ENCODE assay signal across 1 cellular context in the genomic region with DNA sequence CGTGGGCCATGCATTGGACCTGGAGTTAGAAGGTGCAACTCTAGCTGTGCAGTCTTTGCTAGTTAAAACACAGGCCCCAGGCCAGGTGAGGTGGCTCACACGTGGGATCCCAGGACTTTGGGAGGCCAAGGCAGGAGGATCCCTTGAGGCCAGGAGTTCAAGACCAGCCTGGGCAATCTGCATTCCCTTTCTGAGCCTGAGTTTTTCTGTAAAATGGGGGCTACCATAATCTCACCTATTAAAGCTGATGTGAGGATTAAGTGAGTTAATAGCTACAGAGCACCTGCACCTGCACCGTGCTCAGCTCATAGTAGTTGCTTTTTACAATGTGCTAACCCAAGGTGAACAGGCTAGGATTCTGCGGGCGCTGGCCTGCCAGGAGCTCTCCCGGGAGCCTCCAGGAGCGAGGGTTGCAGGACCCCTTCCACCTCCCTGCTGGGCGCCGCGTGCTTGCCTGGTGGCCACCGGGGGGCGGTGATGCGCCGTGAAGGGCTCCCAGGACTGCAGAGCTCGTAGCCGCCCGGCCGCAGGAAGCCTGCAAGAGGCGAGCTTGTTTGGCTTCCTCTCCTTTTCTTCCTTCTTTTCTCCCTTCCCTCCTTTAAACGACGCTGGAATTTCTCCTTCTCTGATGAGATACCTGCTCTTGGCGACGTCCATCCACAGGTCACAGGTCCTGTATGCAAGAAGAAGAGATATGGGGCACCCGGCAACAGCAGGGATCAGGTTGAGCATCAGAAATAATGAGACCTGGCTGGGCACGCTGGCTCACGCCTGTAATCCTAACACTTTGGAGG.
TF ChIP-seq lines count a peak whose summit lies in the region.

No MANE protein-coding gene starts in this region.

TF ChIP-seq in HEK293, 187 proteins besides CTCF, POLR2A, EP300 and RAD21 (continued from another document and continues in another):
- TF ChIP-seq, protein P1, sequence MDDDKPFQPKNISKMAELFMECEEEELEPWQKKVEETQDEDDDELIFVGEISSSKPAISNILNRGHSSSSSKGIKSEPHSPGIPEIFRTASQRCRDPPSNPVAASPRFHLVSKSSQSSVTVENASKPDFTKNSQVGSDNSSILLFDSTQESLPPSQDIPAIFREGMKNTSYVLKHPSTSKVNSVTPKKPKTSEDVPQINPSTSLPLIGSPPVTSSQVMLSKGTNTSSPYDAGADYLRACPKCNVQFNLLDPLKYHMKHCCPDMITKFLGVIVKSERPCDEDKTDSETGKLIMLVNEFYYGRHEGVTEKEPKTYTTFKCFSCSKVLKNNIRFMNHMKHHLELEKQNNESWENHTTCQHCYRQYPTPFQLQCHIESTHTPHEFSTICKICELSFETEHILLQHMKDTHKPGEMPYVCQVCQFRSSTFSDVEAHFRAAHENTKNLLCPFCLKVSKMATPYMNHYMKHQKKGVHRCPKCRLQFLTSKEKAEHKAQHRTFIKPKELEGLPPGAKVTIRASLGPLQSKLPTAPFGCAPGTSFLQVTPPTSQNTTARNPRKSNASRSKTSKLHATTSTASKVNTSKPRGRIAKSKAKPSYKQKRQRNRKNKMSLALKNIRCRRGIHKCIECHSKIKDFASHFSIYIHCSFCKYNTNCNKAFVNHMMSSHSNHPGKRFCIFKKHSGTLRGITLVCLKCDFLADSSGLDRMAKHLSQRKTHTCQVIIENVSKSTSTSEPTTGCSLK (tag by site-specific recombination; IDR thresholded peaks at IDR 0.05), result no peak
- TF ChIP-seq ZNF202 (tag by site-specific recombination; IDR thresholded peaks at IDR 0.05; ENCODE audit: borderline replicate concordance), result no peak
- TF ChIP-seq ZNF514 (tag by site-specific recombination; IDR thresholded peaks at IDR 0.05), result no peak
- no peak for TF ChIP-seq MZF1 (tag by site-specific recombination; IDR thresholded peaks at IDR 0.05; ENCODE audit: borderline replicate concordance)
- no peak for TF ChIP-seq OSR2 (tag by site-specific recombination; IDR thresholded peaks at IDR 0.05)
- TF ChIP-seq ZNF658 (tag by site-specific recombination; IDR thresholded peaks at IDR 0.05), result no peak
- no peak for TF ChIP-seq SETDB1 (IDR thresholded peaks at IDR 0.05; ENCODE audit: insufficient read length, low read length)
- no peak for TF ChIP-seq YY1 (tag by site-specific recombination; IDR thresholded peaks at IDR 0.05)
- TF ChIP-seq, protein P2, sequence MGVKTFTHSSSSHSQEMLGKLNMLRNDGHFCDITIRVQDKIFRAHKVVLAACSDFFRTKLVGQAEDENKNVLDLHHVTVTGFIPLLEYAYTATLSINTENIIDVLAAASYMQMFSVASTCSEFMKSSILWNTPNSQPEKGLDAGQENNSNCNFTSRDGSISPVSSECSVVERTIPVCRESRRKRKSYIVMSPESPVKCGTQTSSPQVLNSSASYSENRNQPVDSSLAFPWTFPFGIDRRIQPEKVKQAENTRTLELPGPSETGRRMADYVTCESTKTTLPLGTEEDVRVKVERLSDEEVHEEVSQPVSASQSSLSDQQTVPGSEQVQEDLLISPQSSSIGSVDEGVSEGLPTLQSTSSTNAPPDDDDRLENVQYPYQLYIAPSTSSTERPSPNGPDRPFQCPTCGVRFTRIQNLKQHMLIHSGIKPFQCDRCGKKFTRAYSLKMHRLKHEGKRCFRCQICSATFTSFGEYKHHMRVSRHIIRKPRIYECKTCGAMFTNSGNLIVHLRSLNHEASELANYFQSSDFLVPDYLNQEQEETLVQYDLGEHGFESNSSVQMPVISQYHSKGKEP (tag by site-specific recombination; IDR thresholded peaks at IDR 0.05), result no peak
- TF ChIP-seq ZNF223 (tag by site-specific recombination; IDR thresholded peaks at IDR 0.05), result no peak
- TF ChIP-seq, protein P3, sequence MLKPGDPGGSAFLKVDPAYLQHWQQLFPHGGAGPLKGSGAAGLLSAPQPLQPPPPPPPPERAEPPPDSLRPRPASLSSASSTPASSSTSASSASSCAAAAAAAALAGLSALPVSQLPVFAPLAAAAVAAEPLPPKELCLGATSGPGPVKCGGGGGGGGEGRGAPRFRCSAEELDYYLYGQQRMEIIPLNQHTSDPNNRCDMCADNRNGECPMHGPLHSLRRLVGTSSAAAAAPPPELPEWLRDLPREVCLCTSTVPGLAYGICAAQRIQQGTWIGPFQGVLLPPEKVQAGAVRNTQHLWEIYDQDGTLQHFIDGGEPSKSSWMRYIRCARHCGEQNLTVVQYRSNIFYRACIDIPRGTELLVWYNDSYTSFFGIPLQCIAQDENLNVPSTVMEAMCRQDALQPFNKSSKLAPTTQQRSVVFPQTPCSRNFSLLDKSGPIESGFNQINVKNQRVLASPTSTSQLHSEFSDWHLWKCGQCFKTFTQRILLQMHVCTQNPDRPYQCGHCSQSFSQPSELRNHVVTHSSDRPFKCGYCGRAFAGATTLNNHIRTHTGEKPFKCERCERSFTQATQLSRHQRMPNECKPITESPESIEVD (tag by site-specific recombination; IDR thresholded peaks at IDR 0.05), result no peak
- no peak for TF ChIP-seq ZNF707 (tag by site-specific recombination; IDR thresholded peaks at IDR 0.05)
- no peak for TF ChIP-seq ZSCAN23 (tag by site-specific recombination; IDR thresholded peaks at IDR 0.05)
- no peak for TF ChIP-seq FEZF1 (tag by site-specific recombination; IDR thresholded peaks at IDR 0.05)
- TF ChIP-seq GLIS1 (tag by site-specific recombination; IDR thresholded peaks at IDR 0.05), result peak; percentile 46
- TF ChIP-seq, protein P4, sequence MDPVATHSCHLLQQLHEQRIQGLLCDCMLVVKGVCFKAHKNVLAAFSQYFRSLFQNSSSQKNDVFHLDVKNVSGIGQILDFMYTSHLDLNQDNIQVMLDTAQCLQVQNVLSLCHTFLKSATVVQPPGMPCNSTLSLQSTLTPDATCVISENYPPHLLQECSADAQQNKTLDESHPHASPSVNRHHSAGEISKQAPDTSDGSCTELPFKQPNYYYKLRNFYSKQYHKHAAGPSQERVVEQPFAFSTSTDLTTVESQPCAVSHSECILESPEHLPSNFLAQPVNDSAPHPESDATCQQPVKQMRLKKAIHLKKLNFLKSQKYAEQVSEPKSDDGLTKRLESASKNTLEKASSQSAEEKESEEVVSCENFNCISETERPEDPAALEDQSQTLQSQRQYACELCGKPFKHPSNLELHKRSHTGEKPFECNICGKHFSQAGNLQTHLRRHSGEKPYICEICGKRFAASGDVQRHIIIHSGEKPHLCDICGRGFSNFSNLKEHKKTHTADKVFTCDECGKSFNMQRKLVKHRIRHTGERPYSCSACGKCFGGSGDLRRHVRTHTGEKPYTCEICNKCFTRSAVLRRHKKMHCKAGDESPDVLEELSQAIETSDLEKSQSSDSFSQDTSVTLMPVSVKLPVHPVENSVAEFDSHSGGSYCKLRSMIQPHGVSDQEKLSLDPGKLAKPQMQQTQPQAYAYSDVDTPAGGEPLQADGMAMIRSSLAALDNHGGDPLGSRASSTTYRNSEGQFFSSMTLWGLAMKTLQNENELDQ (tag by site-specific recombination; IDR thresholded peaks at IDR 0.05; ENCODE audit: low read depth), result no peak
- TF ChIP-seq ZNF677 (tag by site-specific recombination; IDR thresholded peaks at IDR 0.05), result 0 out of 2 replicates have a peak, but pooled peaks have one; percentile 55
- no peak for TF ChIP-seq GLI4 (tag by site-specific recombination; IDR thresholded peaks at IDR 0.05)
- TF ChIP-seq, protein P5, sequence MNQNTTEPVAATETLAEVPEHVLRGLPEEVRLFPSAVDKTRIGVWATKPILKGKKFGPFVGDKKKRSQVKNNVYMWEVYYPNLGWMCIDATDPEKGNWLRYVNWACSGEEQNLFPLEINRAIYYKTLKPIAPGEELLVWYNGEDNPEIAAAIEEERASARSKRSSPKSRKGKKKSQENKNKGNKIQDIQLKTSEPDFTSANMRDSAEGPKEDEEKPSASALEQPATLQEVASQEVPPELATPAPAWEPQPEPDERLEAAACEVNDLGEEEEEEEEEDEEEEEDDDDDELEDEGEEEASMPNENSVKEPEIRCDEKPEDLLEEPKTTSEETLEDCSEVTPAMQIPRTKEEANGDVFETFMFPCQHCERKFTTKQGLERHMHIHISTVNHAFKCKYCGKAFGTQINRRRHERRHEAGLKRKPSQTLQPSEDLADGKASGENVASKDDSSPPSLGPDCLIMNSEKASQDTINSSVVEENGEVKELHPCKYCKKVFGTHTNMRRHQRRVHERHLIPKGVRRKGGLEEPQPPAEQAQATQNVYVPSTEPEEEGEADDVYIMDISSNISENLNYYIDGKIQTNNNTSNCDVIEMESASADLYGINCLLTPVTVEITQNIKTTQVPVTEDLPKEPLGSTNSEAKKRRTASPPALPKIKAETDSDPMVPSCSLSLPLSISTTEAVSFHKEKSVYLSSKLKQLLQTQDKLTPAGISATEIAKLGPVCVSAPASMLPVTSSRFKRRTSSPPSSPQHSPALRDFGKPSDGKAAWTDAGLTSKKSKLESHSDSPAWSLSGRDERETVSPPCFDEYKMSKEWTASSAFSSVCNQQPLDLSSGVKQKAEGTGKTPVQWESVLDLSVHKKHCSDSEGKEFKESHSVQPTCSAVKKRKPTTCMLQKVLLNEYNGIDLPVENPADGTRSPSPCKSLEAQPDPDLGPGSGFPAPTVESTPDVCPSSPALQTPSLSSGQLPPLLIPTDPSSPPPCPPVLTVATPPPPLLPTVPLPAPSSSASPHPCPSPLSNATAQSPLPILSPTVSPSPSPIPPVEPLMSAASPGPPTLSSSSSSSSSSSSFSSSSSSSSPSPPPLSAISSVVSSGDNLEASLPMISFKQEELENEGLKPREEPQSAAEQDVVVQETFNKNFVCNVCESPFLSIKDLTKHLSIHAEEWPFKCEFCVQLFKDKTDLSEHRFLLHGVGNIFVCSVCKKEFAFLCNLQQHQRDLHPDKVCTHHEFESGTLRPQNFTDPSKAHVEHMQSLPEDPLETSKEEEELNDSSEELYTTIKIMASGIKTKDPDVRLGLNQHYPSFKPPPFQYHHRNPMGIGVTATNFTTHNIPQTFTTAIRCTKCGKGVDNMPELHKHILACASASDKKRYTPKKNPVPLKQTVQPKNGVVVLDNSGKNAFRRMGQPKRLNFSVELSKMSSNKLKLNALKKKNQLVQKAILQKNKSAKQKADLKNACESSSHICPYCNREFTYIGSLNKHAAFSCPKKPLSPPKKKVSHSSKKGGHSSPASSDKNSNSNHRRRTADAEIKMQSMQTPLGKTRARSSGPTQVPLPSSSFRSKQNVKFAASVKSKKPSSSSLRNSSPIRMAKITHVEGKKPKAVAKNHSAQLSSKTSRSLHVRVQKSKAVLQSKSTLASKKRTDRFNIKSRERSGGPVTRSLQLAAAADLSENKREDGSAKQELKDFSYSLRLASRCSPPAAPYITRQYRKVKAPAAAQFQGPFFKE (tag by site-specific recombination; IDR thresholded peaks at IDR 0.05; ENCODE audit: borderline replicate concordance), result no peak
- 0 out of 2 replicates have a peak, but pooled peaks have one; percentile 7 for TF ChIP-seq ZBTB48 (tag by site-specific recombination; IDR thresholded peaks at IDR 0.05)
- no peak for TF ChIP-seq ZNF423 (tag by site-specific recombination; IDR thresholded peaks at IDR 0.05)
- TF ChIP-seq, protein P6, sequence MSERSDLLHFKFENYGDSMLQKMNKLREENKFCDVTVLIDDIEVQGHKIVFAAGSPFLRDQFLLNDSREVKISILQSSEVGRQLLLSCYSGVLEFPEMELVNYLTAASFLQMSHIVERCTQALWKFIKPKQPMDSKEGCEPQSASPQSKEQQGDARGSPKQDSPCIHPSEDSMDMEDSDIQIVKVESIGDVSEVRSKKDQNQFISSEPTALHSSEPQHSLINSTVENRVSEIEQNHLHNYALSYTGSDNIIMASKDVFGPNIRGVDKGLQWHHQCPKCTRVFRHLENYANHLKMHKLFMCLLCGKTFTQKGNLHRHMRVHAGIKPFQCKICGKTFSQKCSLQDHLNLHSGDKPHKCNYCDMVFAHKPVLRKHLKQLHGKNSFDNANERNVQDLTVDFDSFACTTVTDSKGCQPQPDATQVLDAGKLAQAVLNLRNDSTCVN (tag by site-specific recombination; optimal IDR thresholded peaks at IDR 0.05), result peak; percentile 26
- no peak for TF ChIP-seq ZNF140 (tag by site-specific recombination; IDR thresholded peaks at IDR 0.05)
- TF ChIP-seq ZBTB8A (tag by site-specific recombination; IDR thresholded peaks at IDR 0.05), result no peak; the same call in 1 of the 2 replicates
- TF ChIP-seq, protein P7, sequence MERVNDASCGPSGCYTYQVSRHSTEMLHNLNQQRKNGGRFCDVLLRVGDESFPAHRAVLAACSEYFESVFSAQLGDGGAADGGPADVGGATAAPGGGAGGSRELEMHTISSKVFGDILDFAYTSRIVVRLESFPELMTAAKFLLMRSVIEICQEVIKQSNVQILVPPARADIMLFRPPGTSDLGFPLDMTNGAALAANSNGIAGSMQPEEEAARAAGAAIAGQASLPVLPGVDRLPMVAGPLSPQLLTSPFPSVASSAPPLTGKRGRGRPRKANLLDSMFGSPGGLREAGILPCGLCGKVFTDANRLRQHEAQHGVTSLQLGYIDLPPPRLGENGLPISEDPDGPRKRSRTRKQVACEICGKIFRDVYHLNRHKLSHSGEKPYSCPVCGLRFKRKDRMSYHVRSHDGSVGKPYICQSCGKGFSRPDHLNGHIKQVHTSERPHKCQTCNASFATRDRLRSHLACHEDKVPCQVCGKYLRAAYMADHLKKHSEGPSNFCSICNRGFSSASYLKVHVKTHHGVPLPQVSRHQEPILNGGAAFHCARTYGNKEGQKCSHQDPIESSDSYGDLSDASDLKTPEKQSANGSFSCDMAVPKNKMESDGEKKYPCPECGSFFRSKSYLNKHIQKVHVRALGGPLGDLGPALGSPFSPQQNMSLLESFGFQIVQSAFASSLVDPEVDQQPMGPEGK (tag by site-specific recombination; IDR thresholded peaks at IDR 0.05), result no peak
- no peak for TF ChIP-seq ZNF626 (tag by site-specific recombination; IDR thresholded peaks at IDR 0.05)
- no peak for TF ChIP-seq ZNF792 (tag by site-specific recombination; IDR thresholded peaks at IDR 0.05)
- TF ChIP-seq, protein P8, sequence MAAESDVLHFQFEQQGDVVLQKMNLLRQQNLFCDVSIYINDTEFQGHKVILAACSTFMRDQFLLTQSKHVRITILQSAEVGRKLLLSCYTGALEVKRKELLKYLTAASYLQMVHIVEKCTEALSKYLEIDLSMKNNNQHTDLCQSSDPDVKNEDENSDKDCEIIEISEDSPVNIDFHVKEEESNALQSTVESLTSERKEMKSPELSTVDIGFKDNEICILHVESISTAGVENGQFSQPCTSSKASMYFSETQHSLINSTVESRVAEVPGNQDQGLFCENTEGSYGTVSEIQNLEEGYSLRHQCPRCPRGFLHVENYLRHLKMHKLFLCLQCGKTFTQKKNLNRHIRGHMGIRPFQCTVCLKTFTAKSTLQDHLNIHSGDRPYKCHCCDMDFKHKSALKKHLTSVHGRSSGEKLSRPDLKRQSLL (tag by site-specific recombination; IDR thresholded peaks at IDR 0.05), result no peak
- TF ChIP-seq SP3 (tag by site-specific recombination; IDR thresholded peaks at IDR 0.05), result no peak
- no peak for TF ChIP-seq SALL2 (tag by site-specific recombination; IDR thresholded peaks at IDR 0.05; ENCODE audit: borderline replicate concordance)
- TF ChIP-seq, protein P9, sequence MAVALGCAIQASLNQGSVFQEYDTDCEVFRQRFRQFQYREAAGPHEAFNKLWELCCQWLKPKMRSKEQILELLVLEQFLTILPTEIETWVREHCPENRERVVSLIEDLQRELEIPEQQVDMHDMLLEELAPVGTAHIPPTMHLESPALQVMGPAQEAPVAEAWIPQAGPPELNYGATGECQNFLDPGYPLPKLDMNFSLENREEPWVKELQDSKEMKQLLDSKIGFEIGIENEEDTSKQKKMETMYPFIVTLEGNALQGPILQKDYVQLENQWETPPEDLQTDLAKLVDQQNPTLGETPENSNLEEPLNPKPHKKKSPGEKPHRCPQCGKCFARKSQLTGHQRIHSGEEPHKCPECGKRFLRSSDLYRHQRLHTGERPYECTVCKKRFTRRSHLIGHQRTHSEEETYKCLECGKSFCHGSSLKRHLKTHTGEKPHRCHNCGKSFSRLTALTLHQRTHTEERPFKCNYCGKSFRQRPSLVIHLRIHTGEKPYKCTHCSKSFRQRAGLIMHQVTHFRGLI (tag by site-specific recombination; IDR thresholded peaks at IDR 0.05), result 0 out of 2 replicates have a peak, but pooled peaks have one; percentile 22
- no peak for TF ChIP-seq ZFP41 (tag by site-specific recombination; IDR thresholded peaks at IDR 0.05; ENCODE audit: borderline replicate concordance)
- TF ChIP-seq RBAK (tag by site-specific recombination; IDR thresholded peaks at IDR 0.05), result no peak
